8 cellular contexts compared by ENCODE assay signal in the genomic region with DNA sequence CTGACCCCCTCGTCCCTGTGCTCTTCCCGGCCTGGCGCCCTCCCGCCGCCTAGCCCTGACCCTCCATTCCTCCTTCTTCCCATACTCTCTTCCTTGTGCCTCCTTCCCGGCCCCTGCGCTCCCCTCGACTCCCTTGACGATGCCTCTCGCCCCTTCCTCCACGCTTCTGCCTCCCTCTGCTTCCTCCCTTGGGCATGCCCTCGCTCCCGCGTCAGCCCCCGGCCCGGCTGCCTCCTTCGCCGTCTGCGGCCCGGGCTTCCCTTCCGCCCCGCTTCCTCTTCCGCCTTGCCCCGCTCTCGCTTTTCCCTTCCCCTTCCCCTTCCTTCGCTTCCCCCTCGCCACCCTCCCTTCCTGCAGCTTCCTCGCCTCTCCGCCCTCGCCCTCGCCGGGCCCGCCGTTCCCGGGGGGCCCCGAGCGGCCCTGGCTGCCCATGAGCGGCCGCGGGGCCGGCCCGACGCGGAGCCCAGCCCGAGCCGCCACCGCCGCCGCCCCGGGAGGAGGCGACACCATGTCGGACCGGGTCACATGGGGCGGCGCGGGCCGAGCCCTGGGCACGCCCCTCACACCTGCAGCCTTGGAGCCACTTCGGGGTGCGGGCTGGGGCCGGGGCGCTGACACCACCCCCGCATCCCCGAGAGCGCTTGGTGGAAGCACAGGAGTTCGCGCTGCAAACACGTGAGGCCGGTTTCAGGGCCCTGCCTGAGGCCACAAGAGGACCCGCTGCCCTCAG. TPM values are rescaled to one million over a fixed set of nuclear protein-coding genes. Genes with fewer than 3 reads are reported as not detected.
A peak's percentile ranks its signal among the peaks of the same experiment; 100 is the strongest.
DNase-seq lines count a peak whose midpoint lies in the region; ATAC-seq, FAIRE-seq and TF ChIP-seq lines count a peak whose summit lies in the region.

Gene FBXW4, minus strand, starts transcription at position 497 of the 730 bp plus-strand sequence. Its CDS starts 65 bp downstream, at position 432.

- no peaks in the 10 kb centered on the region for H3K9me3 ChIP-seq in DND-41 (ENCODE audit: insufficient read depth, low read length, severe bottlenecking)
- no peaks in the 10 kb centered on the region for H3K9me3 ChIP-seq in HUES6 (ENCODE audit: control insufficient read depth, insufficient read depth, low read depth, low read length)

- H3K9me3 Mint-ChIP-seq in T-helper 2 cell treated with Interferon-gamma antibody and Interleukin-4, amounts not matched to agents 5 μg/mL and 100 μg/mL, for 36 hours, result no peaks in the 10 kb centered on the region

- peaks cover 3% of the 10 kb centered on the region; the same call in 1 of the 2 replicates for H3K36me3 ChIP-seq in DND-41 (ENCODE audit: insufficient read depth, low read length)
- no peaks in the 10 kb centered on the region; the same call in 1 of the 2 replicates for H3K36me3 ChIP-seq in HUES6 (ENCODE audit: control insufficient read depth, insufficient read depth, low read length)

- H3K4me1 ChIP-seq in DND-41 (ENCODE audit: insufficient read depth, low read length) (peaks cover 49% of the 10 kb centered on the region), HUES6 (ENCODE audit: control insufficient read depth, insufficient read depth, low read length) (peaks cover 27% of the 10 kb centered on the region)

- DNase-seq in DND-41 (peak; percentile 70), astrocyte of the cerebellum (ENCODE audit: low read depth) (no peak), hippocampal formation (lab: John Stamatoyannopoulos, UW) (peak; percentile 45 to 50), sciatic nerve (ENCODE audit: low spot score) (peak; percentile 70), RCC 7860 (ENCODE audit: low spot score) (no peak)
- peak; percentile 74 for DNase-seq in T-helper 2 cell treated with Interferon-gamma antibody and Interleukin-4, amounts not matched to agents 5 μg/mL and 100 μg/mL, for 36 hours (ENCODE audit: low spot score)

- peak within 1 kb of the TSS; percentile 79 to 85 for H3K4me3 ChIP-seq in DND-41 (ENCODE audit: low read depth in 1 of 2, low read length in 2 of 2)
- peak within 1 kb of the TSS; percentile 98 for H3K4me3 ChIP-seq in HUES6 (ENCODE audit: low read depth, low read length)
- H3K4me3 ChIP-seq in astrocyte of the cerebellum (ENCODE audit: low read depth, low read length), result peak within 1 kb of the TSS; percentile 68

- no peaks in the 10 kb centered on the region for H3K27me3 Mint-ChIP-seq in T-helper 2 cell treated with Interferon-gamma antibody and Interleukin-4, amounts not matched to agents 5 μg/mL and 100 μg/mL, for 36 hours (ENCODE audit: low read depth)

- no peaks in the 10 kb centered on the region for H4K20me1 ChIP-seq in DND-41 (ENCODE audit: insufficient read depth, low read length)

- H3K4me2 ChIP-seq in DND-41 (ENCODE audit: insufficient read depth, low read length), result peak within 1 kb of the TSS; percentile 79

- peaks cover 62% of the 10 kb centered on the region for H3K79me2 ChIP-seq in DND-41 (ENCODE audit: insufficient read depth, low read length)

- H3K27ac ChIP-seq in DND-41 (ENCODE audit: low read length) (peak within 1 kb of the TSS; percentile 88), HUES6 (ENCODE audit: low read depth, low read length) (peak within 1 kb of the TSS; percentile 97)

- peak within 1 kb of the TSS; percentile 98 for H3K27ac Mint-ChIP-seq in T-helper 2 cell treated with Interferon-gamma antibody and Interleukin-4, amounts not matched to agents 5 μg/mL and 100 μg/mL, for 36 hours

- in situ Hi-C loops in astrocyte of the cerebellum (cut with HindIII; ENCODE audit: low sequenced_read_pairs), result no loop called here

- FAIRE-seq in RCC 7860 (lab: Jason Lieb, UNC), result no peak

- peaks cover 14% of the 10 kb centered on the region for H3K36me3 Mint-ChIP-seq in T-helper 2 cell treated with Interferon-gamma antibody and Interleukin-4, amounts not matched to agents 5 μg/mL and 100 μg/mL, for 36 hours (ENCODE audit: low read depth)

- H3K27me3 ChIP-seq in DND-41 (ENCODE audit: insufficient read depth, low read length, poor library complexity) (no peaks in the 10 kb centered on the region), HUES6 (ENCODE audit: control insufficient read depth, insufficient read depth, low read length) (no peaks in the 10 kb centered on the region)

- intact Hi-C loops in sciatic nerve (cut with DNase I), result no loop called here

- peak within 1 kb of the TSS; percentile 94 for H3K4me3 Mint-ChIP-seq in T-helper 2 cell treated with Interferon-gamma antibody and Interleukin-4, amounts not matched to agents 5 μg/mL and 100 μg/mL, for 36 hours

- H3K4me1 Mint-ChIP-seq in T-helper 2 cell treated with Interferon-gamma antibody and Interleukin-4, amounts not matched to agents 5 μg/mL and 100 μg/mL, for 36 hours (ENCODE audit: low read depth), result peaks cover 23% of the 10 kb centered on the region

- ATAC-seq in DND-41 (ENCODE audit: insufficient read depth, low read depth) (peak; percentile 66), GM21381 (IDR thresholded peaks at IDR 0.05; ENCODE audit: unreplicated experiment) (peak; percentile 67), sciatic nerve (peak; percentile 75)

- TF ChIP-seq CTCF in DND-41 (IDR thresholded peaks at IDR 0.05; ENCODE audit: borderline replicate concordance, extremely low read depth, low read length, poor library complexity, severe bottlenecking) (no peak), astrocyte of the cerebellum (IDR thresholded peaks at IDR 0.05; ENCODE audit: low read depth, low read length, missing control alignments) (no peak)

- H3K9ac ChIP-seq in DND-41 (ENCODE audit: low read depth, low read length) (peak within 1 kb of the TSS; percentile 91), HUES6 (ENCODE audit: low read length) (peak within 1 kb of the TSS; percentile 98)

- peak within 1 kb of the TSS; percentile 96 for H2AFZ ChIP-seq in DND-41 (ENCODE audit: low read depth, low read length)

RNA-seq across cellular contexts. Expression of gene FBXW4, which starts in this region (rescaled TPM):
- total RNA-seq in sciatic nerve, result 87.2 TPM

Comparison
In these comparisons a context has a peak if more than half of its experiments do, and no peak if none do; other contexts are left out.
1. DNase-seq: peak in DND-41 (single experiment), T-helper 2 cell treated with Interferon-gamma antibody and Interleukin-4, amounts not matched to agents 5 μg/mL and 100 μg/mL, for 36 hours (single experiment), hippocampal formation (2 of 2) and sciatic nerve (single experiment); none in astrocyte of the cerebellum (single experiment) and RCC 7860 (single experiment).
2. Peak in every context shown above with its lines, with median percentiles within 50 percentile points of each other: ATAC-seq and H3K4me3 ChIP-seq.